In genomic region chr10:114541081-114541833, GRCh38 we compare ENCODE assay signal across 9 cellular contexts.
DNase-seq lines count a peak whose midpoint lies in the region; ATAC-seq and TF ChIP-seq lines count a peak whose summit lies in the region.
"Had no signal": no experiment of that assay in that cellular context is flagged by ENCODE, and none has a peak within 500 bp of the region (broad histone marks: within the 10 kb centered on the region; RNA-seq: fewer than 3 reads in every experiment).

No MANE protein-coding gene starts in this region.

- no peak for DNase-seq in SK-N-SH
- DNase-seq in activated gamma-delta T cell treated with anti-CD3 and anti-CD28 coated beads, Interleukin-2, amount 50 U/mL, for 16 hours (ENCODE audit: low read depth): peak; percentile 50
- peak; percentile 90 to 94 (median 94) for DNase-seq in immature natural killer cell
- DNase-seq in stimulated activated CD8-positive, alpha-beta memory T cell treated with anti-CD3 and anti-CD28 coated beads, Interleukin-4, amount 100 ng/mL, for 4 hours (ENCODE audit: low read depth in 2 of 2, low spot score in 1 of 2): peak; percentile 29 to 53
- no peak for DNase-seq in RPMI8226

- no peaks in the 10 kb centered on the region for H3K36me3 ChIP-seq in SK-N-SH (replicated peaks in 1 of 2; ENCODE audit: control insufficient read depth in 1 of 2, insufficient read depth in 2 of 2, low read length in 1 of 2)

- POLR2A ChIA-PET in SK-N-SH (lab: Yijun Ruan, JAX): interaction anchor here (0.7 kb wide), 1 partner anchor 432 kb away, joined by 3 read pairs; no protein-coding TSS in a partner anchor

- no peaks in the 10 kb centered on the region for H3K79me2 ChIP-seq in SK-N-SH (ENCODE audit: insufficient read depth)

- TF ChIP-seq EP300 in SK-N-SH (IDR thresholded peaks at IDR 0.05; ENCODE audit: borderline replicate concordance in 1 of 2, low read depth in 1 of 2, low read length in 1 of 2): no peak

- CTCF ChIA-PET in SK-N-SH (lab: Yijun Ruan, JAX): interaction anchor here (0.7 to 6.2 kb wide), 7 partner anchors 9 to 1137 kb away, joined by 3 to 34 read pairs (median 3); no protein-coding TSS in a partner anchor

- H3K4me3 ChIP-seq in SK-N-SH (ENCODE audit: low read depth in 2 of 2, low read length in 1 of 2): no peak overlapping the region

- TF ChIP-seq RAD21 in SK-N-SH (IDR thresholded peaks at IDR 0.05; ENCODE audit: low read length): no peak

- no peak overlapping the region for H3K27ac ChIP-seq in SK-N-SH (ENCODE audit: low read depth in 2 of 2, low read length in 1 of 2)
- H3K27ac ChIP-seq: 22Rv1 had no signal

- no peaks in the 10 kb centered on the region for H4K20me1 ChIP-seq in SK-N-SH (ENCODE audit: insufficient read depth)

- no peaks in the 10 kb centered on the region for H3F3A ChIP-seq in SK-N-SH (replicated peaks; ENCODE audit: insufficient read depth)

- peaks cover 11 to 27% (median 23%) of the 10 kb centered on the region in 3 donors for H3K27me3 Mint-ChIP-seq in immature natural killer cell (ENCODE audit: low read depth in 3 of 3)

- H3K9ac ChIP-seq in SK-N-SH: no peak overlapping the region

- peaks cover 78 to 83% of the 10 kb centered on the region in 2 donors for H3K4me1 Mint-ChIP-seq in immature natural killer cell

- H3K4me2 ChIP-seq in SK-N-SH: no peak overlapping the region

- H3K27me3 ChIP-seq in SK-N-SH (ENCODE audit: insufficient read depth): no peaks in the 10 kb centered on the region

- H3K9me2 ChIP-seq in SK-N-SH: no peaks in the 10 kb centered on the region

- no peaks in the 10 kb centered on the region for H3K36me3 Mint-ChIP-seq in immature natural killer cell

- no peak for TF ChIP-seq CTCF in SK-N-SH (IDR thresholded peaks at IDR 0.05)

- peak overlapping the region; percentile 94 to 100 (median 100) for H3K27ac Mint-ChIP-seq in immature natural killer cell

- ATAC-seq in SK-N-SH treated with all-trans-retinoic acid at 6 μM for 48 hours (peak; percentile 49; the same call in 2 of the 3 replicates), HG03196 (IDR thresholded peaks at IDR 0.05; ENCODE audit: unreplicated experiment) (no peak), HG03442 (IDR thresholded peaks at IDR 0.05; ENCODE audit: unreplicated experiment) (no peak)

- H3K9me3 Mint-ChIP-seq in immature natural killer cell: no peaks in the 10 kb centered on the region

- 78% methylated on average over 14 of the region's 14 CpGs for WGBS in SK-N-SH (ENCODE audit: low lambda C conversion rate)

- no peak overlapping the region for H2AFZ ChIP-seq in SK-N-SH (ENCODE audit: low read depth)

- H3K4me1 ChIP-seq in SK-N-SH (ENCODE audit: control insufficient read depth in 1 of 2, insufficient read depth in 2 of 2, low read depth in 1 of 2, low read length in 1 of 2): no peaks in the 10 kb centered on the region

- peak overlapping the region; percentile 50 to 86 (median 81) for H3K4me3 Mint-ChIP-seq in immature natural killer cell

- no peaks in the 10 kb centered on the region for H3K9me3 ChIP-seq in SK-N-SH

TF ChIP-seq in SK-N-SH treated with all-trans-retinoic acid at 6 μM for 48 hours, 23 proteins besides CTCF, POLR2A, EP300 and RAD21:
- TF ChIP-seq ZNF565 (CRISPR knock-in tag; conservative IDR thresholded peaks at IDR 0.05; ENCODE audit: low read depth) (no peak), ZFP3 (CRISPR knock-in tag; IDR thresholded peaks at IDR 0.05) (no peak)

TF ChIP-seq in SK-N-SH, 30 proteins besides CTCF, POLR2A, EP300 and RAD21:
- TF ChIP-seq RXRA (IDR thresholded peaks at IDR 0.05; ENCODE audit: borderline replicate concordance, low read depth): no peak
- no peak for TF ChIP-seq MXI1 (IDR thresholded peaks at IDR 0.05; ENCODE audit: low read depth, low read length)
- TF ChIP-seq, protein P1, sequence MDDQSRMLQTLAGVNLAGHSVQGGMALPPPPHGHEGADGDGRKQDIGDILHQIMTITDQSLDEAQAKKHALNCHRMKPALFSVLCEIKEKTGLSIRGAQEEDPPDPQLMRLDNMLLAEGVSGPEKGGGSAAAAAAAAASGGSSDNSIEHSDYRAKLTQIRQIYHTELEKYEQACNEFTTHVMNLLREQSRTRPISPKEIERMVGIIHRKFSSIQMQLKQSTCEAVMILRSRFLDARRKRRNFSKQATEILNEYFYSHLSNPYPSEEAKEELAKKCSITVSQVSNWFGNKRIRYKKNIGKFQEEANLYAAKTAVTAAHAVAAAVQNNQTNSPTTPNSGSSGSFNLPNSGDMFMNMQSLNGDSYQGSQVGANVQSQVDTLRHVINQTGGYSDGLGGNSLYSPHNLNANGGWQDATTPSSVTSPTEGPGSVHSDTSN (IDR thresholded peaks at IDR 0.05): no peak
- no peak for TF ChIP-seq GATA2 (CRISPR knock-in tag; IDR thresholded peaks at IDR 0.05)
- no peak for TF ChIP-seq POLR2AphosphoS5 (IDR thresholded peaks at IDR 0.05; ENCODE audit: low read depth, low read length)
- no peak for TF ChIP-seq EZH2phosphoT487 (IDR thresholded peaks at IDR 0.05; ENCODE audit: borderline replicate concordance, low read depth)
- TF ChIP-seq, protein P2, sequence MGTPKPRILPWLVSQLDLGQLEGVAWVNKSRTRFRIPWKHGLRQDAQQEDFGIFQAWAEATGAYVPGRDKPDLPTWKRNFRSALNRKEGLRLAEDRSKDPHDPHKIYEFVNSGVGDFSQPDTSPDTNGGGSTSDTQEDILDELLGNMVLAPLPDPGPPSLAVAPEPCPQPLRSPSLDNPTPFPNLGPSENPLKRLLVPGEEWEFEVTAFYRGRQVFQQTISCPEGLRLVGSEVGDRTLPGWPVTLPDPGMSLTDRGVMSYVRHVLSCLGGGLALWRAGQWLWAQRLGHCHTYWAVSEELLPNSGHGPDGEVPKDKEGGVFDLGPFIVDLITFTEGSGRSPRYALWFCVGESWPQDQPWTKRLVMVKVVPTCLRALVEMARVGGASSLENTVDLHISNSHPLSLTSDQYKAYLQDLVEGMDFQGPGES (IDR thresholded peaks at IDR 0.05; ENCODE audit: low read depth, low read length): no peak
- no peak for TF ChIP-seq SIN3A (IDR thresholded peaks at IDR 0.05; ENCODE audit: borderline replicate concordance, low read depth, low read length)
- no peak for TF ChIP-seq MEF2A (IDR thresholded peaks at IDR 0.05; ENCODE audit: borderline replicate concordance, low read depth)
- no peak for TF ChIP-seq RCOR1 (IDR thresholded peaks at IDR 0.05; ENCODE audit: low read length)
- TF ChIP-seq FOXJ3 (CRISPR knock-in tag; IDR thresholded peaks at IDR 0.05): no peak
- no peak for TF ChIP-seq RFX5 (IDR thresholded peaks at IDR 0.05; ENCODE audit: low read length)
- TF ChIP-seq USF1 (IDR thresholded peaks at IDR 0.05; ENCODE audit: borderline replicate concordance, low read depth): no peak
- TF ChIP-seq FOXM1 (IDR thresholded peaks at IDR 0.05; ENCODE audit: low read depth): no peak
- no peak for TF ChIP-seq FOSL2 (IDR thresholded peaks at IDR 0.05; ENCODE audit: borderline replicate concordance, low read depth)
- no peak for TF ChIP-seq CHD2 (IDR thresholded peaks at IDR 0.05; ENCODE audit: low read length, partially characterized antibody)
- no peak for TF ChIP-seq SMC3 (IDR thresholded peaks at IDR 0.05; ENCODE audit: low read depth, low read length)
- TF ChIP-seq, protein P3, sequence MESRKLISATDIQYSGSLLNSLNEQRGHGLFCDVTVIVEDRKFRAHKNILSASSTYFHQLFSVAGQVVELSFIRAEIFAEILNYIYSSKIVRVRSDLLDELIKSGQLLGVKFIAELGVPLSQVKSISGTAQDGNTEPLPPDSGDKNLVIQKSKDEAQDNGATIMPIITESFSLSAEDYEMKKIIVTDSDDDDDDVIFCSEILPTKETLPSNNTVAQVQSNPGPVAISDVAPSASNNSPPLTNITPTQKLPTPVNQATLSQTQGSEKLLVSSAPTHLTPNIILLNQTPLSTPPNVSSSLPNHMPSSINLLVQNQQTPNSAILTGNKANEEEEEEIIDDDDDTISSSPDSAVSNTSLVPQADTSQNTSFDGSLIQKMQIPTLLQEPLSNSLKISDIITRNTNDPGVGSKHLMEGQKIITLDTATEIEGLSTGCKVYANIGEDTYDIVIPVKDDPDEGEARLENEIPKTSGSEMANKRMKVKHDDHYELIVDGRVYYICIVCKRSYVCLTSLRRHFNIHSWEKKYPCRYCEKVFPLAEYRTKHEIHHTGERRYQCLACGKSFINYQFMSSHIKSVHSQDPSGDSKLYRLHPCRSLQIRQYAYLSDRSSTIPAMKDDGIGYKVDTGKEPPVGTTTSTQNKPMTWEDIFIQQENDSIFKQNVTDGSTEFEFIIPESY (IDR thresholded peaks at IDR 0.05; ENCODE audit: borderline replicate concordance, low read depth): no peak
- no peak for TF ChIP-seq REST (IDR thresholded peaks at IDR 0.05; ENCODE audit: low read depth, low read length)
- no peak for TF ChIP-seq TCF12 (IDR thresholded peaks at IDR 0.05)

Comparison
In these comparisons a context has a peak if more than half of its experiments do, and no peak if none do; other contexts are left out.
1. DNase-seq: peak in activated gamma-delta T cell treated with anti-CD3 and anti-CD28 coated beads, Interleukin-2, amount 50 U/mL, for 16 hours (single experiment), immature natural killer cell (3 of 3) and stimulated activated CD8-positive, alpha-beta memory T cell treated with anti-CD3 and anti-CD28 coated beads, Interleukin-4, amount 100 ng/mL, for 4 hours (2 of 2); none in SK-N-SH (single experiment) and RPMI8226 (single experiment).